Comparison of ENCODE assay signal across 20 cellular contexts in the genomic region with DNA sequence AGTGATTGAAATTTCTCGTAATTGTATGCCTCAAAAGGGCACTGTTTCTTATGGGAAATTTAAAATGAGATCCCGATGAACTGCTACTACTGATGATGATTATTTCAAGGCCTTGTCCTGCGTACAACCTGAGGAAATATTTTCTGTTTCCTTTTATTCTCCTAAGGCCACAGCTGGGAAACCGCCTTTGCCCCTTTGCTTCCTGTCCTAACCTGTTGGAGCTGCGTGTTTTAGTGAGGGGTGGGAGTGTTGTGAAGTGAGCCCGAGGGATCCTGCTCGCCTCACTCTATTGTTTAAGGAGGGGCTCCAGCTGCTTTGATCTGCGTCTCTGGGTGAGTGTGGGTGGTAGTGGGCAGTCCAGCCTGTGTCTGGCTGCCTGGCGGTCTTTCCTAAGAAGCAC. TPM values are rescaled to one million over a fixed set of nuclear protein-coding genes. Genes with fewer than 3 reads are reported as not detected.
"Had no signal": no experiment of that assay in that cellular context is flagged by ENCODE, and none has a peak within 500 bp of the region (broad histone marks: within the 10 kb centered on the region; RNA-seq: fewer than 3 reads in every experiment).

No MANE protein-coding gene starts in this region.

- DNase-seq: activated CD4-positive, alpha-beta T cell treated with anti-CD3 and anti-CD28 coated beads for 1 hour; activated CD4-positive, alpha-beta T cell treated with anti-CD3 and anti-CD28 coated beads, Interleukin-2, amount 50 U/mL, for 4 hours; activated CD8-positive, alpha-beta memory T cell treated with anti-CD3 and anti-CD28 coated beads, Interleukin-2, amount 10 ng/mL, durations not matched to agents 7 days and 5 days; activated naive CD4-positive, alpha-beta T cell treated with anti-CD3 and anti-CD28 coated beads, Interleukin-2, amount 10 ng/mL, durations not matched to agents 7 days and 5 days; activated T-cell treated with anti-CD3 and anti-CD28 coated beads, Interleukin-2, amount 50 U/mL, for 1 hour; dorsolateral prefrontal cortex; heart left ventricle; immature natural killer cell; lower lobe of right lung; naive B cell; SK-N-SH; stimulated activated CD4-positive, alpha-beta T cell treated with anti-CD3 and anti-CD28 coated beads, Interleukin-15, amount 100 ng/mL, for 24 hours; stimulated activated CD4-positive, alpha-beta T cell treated with anti-CD3 and anti-CD28 coated beads, Interleukin-4, amount 100 ng/mL, for 1 hour; stimulated activated naive CD4-positive, alpha-beta T cell; substantia nigra; T-helper 1 cell; trophoblast cell had no signal

- H3K4me1 ChIP-seq: ascending aorta, lower lobe of right lung had no signal

- H3K9ac ChIP-seq: SK-N-SH had no signal

- H3K9me3 ChIP-seq: ascending aorta, heart left ventricle, lower lobe of right lung, neutrophil, SK-N-SH had no signal

- ATAC-seq: activated CD8-positive, alpha-beta memory T cell treated with anti-CD3 and anti-CD28 coated beads, Interleukin-2, amount 10 ng/mL, durations not matched to agents 7 days and 5 days; lower lobe of right lung had no signal

- H3K36me3 ChIP-seq: ascending aorta, heart left ventricle, lower lobe of right lung, neutrophil had no signal

- H3K4me3 Mint-ChIP-seq: activated CD8-positive, alpha-beta memory T cell treated with anti-CD3 and anti-CD28 coated beads, Interleukin-2, amount 10 ng/mL, durations not matched to agents 7 days and 5 days; activated naive CD4-positive, alpha-beta T cell treated with anti-CD3 and anti-CD28 coated beads, Interleukin-2, amount 10 ng/mL, durations not matched to agents 7 days and 5 days; immature natural killer cell; naive B cell had no signal

- H3K4me2 ChIP-seq: SK-N-SH had no signal

- H3K36me3 Mint-ChIP-seq: activated CD8-positive, alpha-beta memory T cell treated with anti-CD3 and anti-CD28 coated beads, Interleukin-2, amount 10 ng/mL, durations not matched to agents 7 days and 5 days; activated naive CD4-positive, alpha-beta T cell treated with anti-CD3 and anti-CD28 coated beads, Interleukin-2, amount 10 ng/mL, durations not matched to agents 7 days and 5 days; immature natural killer cell had no signal

- H3K4me3 ChIP-seq: ascending aorta, dorsolateral prefrontal cortex, heart left ventricle, lower lobe of right lung had no signal

- H3K27ac Mint-ChIP-seq: activated CD8-positive, alpha-beta memory T cell treated with anti-CD3 and anti-CD28 coated beads, Interleukin-2, amount 10 ng/mL, durations not matched to agents 7 days and 5 days; activated naive CD4-positive, alpha-beta T cell treated with anti-CD3 and anti-CD28 coated beads, Interleukin-2, amount 10 ng/mL, durations not matched to agents 7 days and 5 days; immature natural killer cell had no signal

- H3K27ac ChIP-seq: ascending aorta, dorsolateral prefrontal cortex, heart left ventricle, lower lobe of right lung, neutrophil had no signal

- H3K9me3 Mint-ChIP-seq: activated naive CD4-positive, alpha-beta T cell treated with anti-CD3 and anti-CD28 coated beads, Interleukin-2, amount 10 ng/mL, durations not matched to agents 7 days and 5 days; naive B cell had no signal

- H3K4me1 Mint-ChIP-seq: naive B cell had no signal

- H3K27me3 ChIP-seq: ascending aorta, heart left ventricle had no signal

- H3K9me2 ChIP-seq: SK-N-SH had no signal

RNA-seq across cellular contexts. Expression of a gene that starts 14.4 kb away (rescaled TPM):
- total RNA-seq: activated CD8-positive, alpha-beta memory T cell treated with anti-CD3 and anti-CD28 coated beads, Interleukin-2, amount 10 ng/mL, durations not matched to agents 7 days and 5 days; mononuclear cell had no signal
- polyA plus RNA-seq: immature natural killer cell had no signal
